Comparison of ENCODE assay signal across 8 cellular contexts in the genomic region with DNA sequence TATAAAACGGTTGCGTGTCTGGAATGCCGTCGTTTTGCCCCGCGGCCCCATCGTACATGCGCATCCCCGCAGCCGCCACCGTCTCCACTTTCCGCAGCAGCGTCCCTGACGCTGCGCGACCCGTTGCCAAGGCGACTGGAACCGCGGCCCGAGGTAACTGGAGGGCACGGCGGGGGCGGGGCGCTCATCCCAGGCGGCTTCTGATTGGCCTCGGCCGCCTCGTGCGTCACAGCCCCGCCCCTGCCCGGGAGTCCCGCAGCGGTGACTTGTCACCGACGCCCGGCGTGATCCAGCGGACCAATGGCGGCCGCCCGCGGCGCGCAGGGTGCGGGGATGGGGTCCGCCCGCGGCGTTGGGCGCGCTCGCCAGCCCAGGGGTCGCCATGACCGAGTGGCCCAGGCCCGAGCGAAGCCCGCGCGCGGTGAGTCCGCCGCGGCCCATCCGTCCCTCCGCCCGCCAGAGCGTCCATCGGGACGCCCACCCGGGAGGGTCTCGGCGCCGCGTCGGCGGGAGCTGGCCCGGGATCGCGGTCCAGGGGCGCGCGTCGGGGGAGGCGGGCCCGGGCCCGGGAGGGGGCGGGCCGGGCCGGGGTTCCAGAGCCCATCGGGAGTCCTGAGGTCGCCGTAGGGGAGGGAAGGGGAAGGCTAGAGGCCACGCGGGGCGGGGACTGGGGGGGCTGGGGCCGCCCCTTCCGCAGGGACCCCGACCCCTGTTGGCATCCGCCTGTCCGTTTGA. TPM values are rescaled to one million over a fixed set of nuclear protein-coding genes. Genes with fewer than 3 reads are reported as not detected.
DNase-seq lines count a peak whose midpoint lies in the region; ATAC-seq, FAIRE-seq and TF ChIP-seq lines count a peak whose summit lies in the region.

A gene with protein sequence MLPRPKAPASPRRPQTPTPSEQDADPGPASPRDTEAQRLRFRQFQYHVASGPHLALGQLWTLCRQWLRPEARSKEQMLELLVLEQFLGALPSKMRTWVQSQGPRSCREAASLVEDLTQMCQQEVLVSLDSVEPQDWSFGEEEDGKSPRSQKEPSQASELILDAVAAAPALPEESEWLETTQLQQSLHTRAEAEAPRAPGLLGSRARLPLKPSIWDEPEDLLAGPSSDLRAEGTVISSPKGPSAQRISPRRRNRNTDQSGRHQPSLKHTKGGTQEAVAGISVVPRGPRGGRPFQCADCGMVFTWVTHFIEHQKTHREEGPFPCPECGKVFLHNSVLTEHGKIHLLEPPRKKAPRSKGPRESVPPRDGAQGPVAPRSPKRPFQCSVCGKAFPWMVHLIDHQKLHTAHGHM (plus strand): TSS at position 285 of the 735 bp plus-strand sequence. CDS start 3,812 bp downstream, outside the sequence.

- peak in 1 of 2 donors; percentile 6 for TF ChIP-seq RAD21 in liver (IDR thresholded peaks at IDR 0.05)
- TF ChIP-seq RAD21 in HepG2 (CRISPR knock-in tag; IDR thresholded peaks at IDR 0.05) = no peak

- H3K27ac ChIP-seq in liver (ENCODE audit: low read depth in 1 of 2, low read length in 2 of 2) = no peak within 1 kb of the TSS
- no peak within 1 kb of the TSS for H3K27ac ChIP-seq in HepG2 (ENCODE audit: extremely low read length, insufficient read depth, low read length)
- no peak within 1 kb of the TSS for H3K27ac ChIP-seq in astrocyte (ENCODE audit: low read depth, low read length)
- no peak within 1 kb of the TSS for H3K27ac ChIP-seq in rectal smooth muscle tissue (ENCODE audit: low read depth, low read length)

- no peak for ATAC-seq in HepG2
- ATAC-seq in HG03442 (IDR thresholded peaks at IDR 0.05; ENCODE audit: unreplicated experiment) = no peak

- no peak for TF ChIP-seq EP300 in HepG2 (IDR thresholded peaks at IDR 0.05; ENCODE audit: low read depth in 2 of 2, low read length in 2 of 2)
- no peak for TF ChIP-seq EP300 in HepG2 (CRISPR knock-in tag; IDR thresholded peaks at IDR 0.05; ENCODE audit: borderline replicate concordance)

- H3K4me1 Mint-ChIP-seq in astrocyte (ENCODE audit: low read depth, unreplicated experiment) = no peaks in the 10 kb centered on the region

- H4K20me1 ChIP-seq in HepG2 (ENCODE audit: insufficient read depth, low read length) = no peaks in the 10 kb centered on the region
- H4K20me1 ChIP-seq in astrocyte (ENCODE audit: insufficient read depth, low read length) = no peaks in the 10 kb centered on the region

- H3K27me3 ChIP-seq in liver (ENCODE audit: control insufficient read depth in 4 of 4, insufficient read depth in 4 of 4, low read length in 3 of 4) (peaks cover 0 to 2% (median 0%) of the 10 kb centered on the region in 4 donors), HepG2 (ENCODE audit: control insufficient read depth in 1 of 2, insufficient read depth in 2 of 2, low read length in 2 of 2) (no peaks in the 10 kb centered on the region), astrocyte (ENCODE audit: insufficient read depth, low read length) (no peaks in the 10 kb centered on the region), rectal smooth muscle tissue (ENCODE audit: control insufficient read depth, insufficient read depth, low read length) (no peaks in the 10 kb centered on the region)

- peaks cover 23% of the 10 kb centered on the region for H3K9me3 Mint-ChIP-seq in astrocyte (ENCODE audit: unreplicated experiment)

- H3K79me2 ChIP-seq in HepG2 (ENCODE audit: insufficient read depth, low read length) (no peaks in the 10 kb centered on the region), astrocyte (ENCODE audit: insufficient read depth, low read length) (no peaks in the 10 kb centered on the region)

- no TSS peak for BruUV-seq in HepG2 (replicated peaks; lab: Mats Ljungman, UMichigan)

- POLR2A ChIA-PET in HepG2 (lab: Yijun Ruan, JAX) = no interaction called here

- CTCF ChIA-PET in HepG2 (lab: Yijun Ruan, JAX; ENCODE audit: low intra/inter-chr PET ratio, low total read pairs) = no interaction called here

- H3K4me1 ChIP-seq in liver (ENCODE audit: control insufficient read depth in 4 of 4, insufficient read depth in 4 of 4, low read length in 3 of 4) = no peaks in the 10 kb centered on the region
- peaks cover 7% of the 10 kb centered on the region; the same call in 1 of the 2 replicates for H3K4me1 ChIP-seq in HepG2 (ENCODE audit: insufficient read depth, low read length)
- no peaks in the 10 kb centered on the region for H3K4me1 ChIP-seq in astrocyte (ENCODE audit: insufficient read depth, low read length)
- H3K4me1 ChIP-seq in rectal smooth muscle tissue (ENCODE audit: control insufficient read depth, insufficient read depth, low read length) = no peaks in the 10 kb centered on the region

- intact Hi-C loops in HepG2 (cut with micrococcal nuclease; ENCODE audit: unreplicated experiment) = no loop called here

- H3K36me3 ChIP-seq in liver (ENCODE audit: control insufficient read depth in 4 of 4, insufficient read depth in 3 of 4, low read depth in 1 of 4, low read length in 3 of 4) (no peaks in the 10 kb centered on the region), HepG2 (replicated peaks in 1 of 2; ENCODE audit: control insufficient read depth in 1 of 2, insufficient read depth in 2 of 2, low read length in 2 of 2) (no peaks in the 10 kb centered on the region), astrocyte (ENCODE audit: insufficient read depth, low read length) (no peaks in the 10 kb centered on the region), rectal smooth muscle tissue (ENCODE audit: control insufficient read depth, insufficient read depth, low read length) (no peaks in the 10 kb centered on the region)

- H3K36me3 Mint-ChIP-seq in astrocyte (ENCODE audit: low read depth, unreplicated experiment) = no peaks in the 10 kb centered on the region

- no peak within 1 kb of the TSS for H3K4me2 ChIP-seq in HepG2 (ENCODE audit: low read depth, low read length)
- peak within 1 kb of the TSS; percentile 57 for H3K4me2 ChIP-seq in astrocyte (ENCODE audit: low read length)

- H3K27me3 Mint-ChIP-seq in astrocyte (ENCODE audit: low read depth, unreplicated experiment) = no peaks in the 10 kb centered on the region

- TF ChIP-seq POLR2A in HepG2 (IDR thresholded peaks at IDR 0.05; ENCODE audit: insufficient read depth in 1 of 2, low read depth in 2 of 2, low read length in 2 of 2) = no peak

- no peak for TF ChIP-seq CTCF in liver (IDR thresholded peaks at IDR 0.05; ENCODE audit: low read depth, low read length, missing input control)
- no peak for TF ChIP-seq CTCF in HepG2 (CRISPR knock-in tag; IDR thresholded peaks at IDR 0.05)
- no peak for TF ChIP-seq CTCF in astrocyte (IDR thresholded peaks at IDR 0.05; ENCODE audit: insufficient read depth, low read depth, low read length)

- H3K4me3 ChIP-seq in liver (ENCODE audit: low read depth in 1 of 3, low read length in 3 of 3) = peak within 1 kb of the TSS in 2 of 3 donors; percentile 26 to 52
- no peak within 1 kb of the TSS for H3K4me3 ChIP-seq in HepG2 (replicated peaks in 1 of 3; ENCODE audit: insufficient read depth in 1 of 3, low read depth in 2 of 3, low read length in 3 of 3)
- no peak within 1 kb of the TSS for H3K4me3 ChIP-seq in astrocyte (ENCODE audit: insufficient read depth, low read depth, low read length)
- peak within 1 kb of the TSS; percentile 44 for H3K4me3 ChIP-seq in rectal smooth muscle tissue (ENCODE audit: low read length)

- no peak within 1 kb of the TSS for H2AFZ ChIP-seq in HepG2 (ENCODE audit: low read length)
- peak within 1 kb of the TSS; percentile 66 for H2AFZ ChIP-seq in astrocyte (ENCODE audit: low read depth, low read length)

- DNase-seq in HepG2 (ENCODE audit: low spot score) (no peak), astrocyte (ENCODE audit: low read depth) (peak; percentile 61), hypothalamus (lab: John Stamatoyannopoulos, UW) (peak; percentile 35 to 98 (median 91)), NCI-H345 (lab: John Stamatoyannopoulos, UW) (no peak), RCC 7860 (ENCODE audit: low spot score) (no peak)

- WGBS in liver = 10% methylated on average over 101 of the region's 101 CpGs
- 81% methylated on average over 52 of the region's 101 CpGs for WGBS in HepG2 (ENCODE audit: low lambda C conversion rate)

- H3K9ac ChIP-seq in liver (ENCODE audit: low read depth in 1 of 2, low read length in 2 of 2) (no peak within 1 kb of the TSS), HepG2 (ENCODE audit: insufficient read depth, low read depth, low read length) (no peak within 1 kb of the TSS), astrocyte (ENCODE audit: low read length) (peak within 1 kb of the TSS; percentile 23), rectal smooth muscle tissue (ENCODE audit: low read length) (no peak within 1 kb of the TSS)

- H3K9me3 ChIP-seq in liver (ENCODE audit: control insufficient read depth in 4 of 4, low read length in 3 of 4) (peaks cover 25 to 43% (median 41%) of the 10 kb centered on the region in 4 donors), HepG2 (ENCODE audit: low read length) (peaks cover 24% of the 10 kb centered on the region), astrocyte (ENCODE audit: insufficient read depth, low read depth, low read length) (peaks cover 10% of the 10 kb centered on the region)

- FAIRE-seq in HepG2 (lab: Jason Lieb, UNC) (no peak), astrocyte (lab: Jason Lieb, UNC) (no peak), RCC 7860 (lab: Jason Lieb, UNC) (no peak)

- in situ Hi-C loops in HepG2 (cut with HindIII; ENCODE audit: extremely low pct_ligation_motif_present, low pct_unique_long_range_greater_than_20kb) = no loop called here

- no peak within 1 kb of the TSS for H3K4me3 Mint-ChIP-seq in astrocyte (ENCODE audit: unreplicated experiment)

- no peak within 1 kb of the TSS for H3K27ac Mint-ChIP-seq in astrocyte (ENCODE audit: unreplicated experiment)

RNA-seq across cellular contexts. Expression of the gene that starts here (rescaled TPM):
- not detected for total RNA-seq in liver
- polyA plus RNA-seq in liver = under 1 TPM in 1 of 2 donors, not detected in 1; 0.13 TPM
- not detected in 2 replicates for total RNA-seq in HepG2 (2016; rRNA removed; fragmentation: Illumina TruSeq; extraction: Trizol)
- not detected in 2 replicates for total RNA-seq in HepG2 (2016; cell fraction: cytosol; rRNA removed; fragmentation: Illumina TruSeq; extraction: Trizol; ENCODE audit: low read depth)
- not detected in 2 replicates for total RNA-seq in HepG2 (2016; cell fraction: insoluble cytoplasmic fraction; rRNA removed; fragmentation: Illumina TruSeq; extraction: Trizol)
- not detected in 2 replicates for total RNA-seq in HepG2 (2016; cell fraction: membrane; rRNA removed; fragmentation: Illumina TruSeq; extraction: Trizol)
- total RNA-seq in HepG2 (2016; cell fraction: nucleus; rRNA removed; fragmentation: Illumina TruSeq; extraction: Trizol) = not detected in 2 replicates
- polyA plus RNA-seq in HepG2 (2011; rRNA removed) = not detected in 2 replicates
- polyA plus RNA-seq in HepG2 (2011; cell fraction: cytosol; rRNA removed) = not detected in 2 replicates
- not detected in 2 replicates for polyA plus RNA-seq in HepG2 (2011; cell fraction: nucleus; rRNA removed)
- polyA plus RNA-seq in HepG2 (2012) = not detected in 2 replicates
- polyA plus RNA-seq in HepG2 (2016; cell fraction: cytosol; fragmentation: Illumina TruSeq; extraction: Trizol; ENCODE audit: low read depth) = not detected in 2 replicates
- not detected in 2 replicates for polyA plus RNA-seq in HepG2 (2016; cell fraction: insoluble cytoplasmic fraction; fragmentation: Illumina TruSeq; extraction: Trizol; ENCODE audit: low read depth)
- not detected in 2 replicates for polyA plus RNA-seq in HepG2 (2016; cell fraction: membrane; fragmentation: Illumina TruSeq; extraction: Trizol; ENCODE audit: low read depth)
- not detected in 2 replicates for polyA plus RNA-seq in HepG2 (2016; cell fraction: nucleus; fragmentation: Illumina TruSeq; extraction: Trizol; ENCODE audit: insufficient read depth, low read depth)
- polyA minus RNA-seq in HepG2 (2011; rRNA and poly(A)+ RNA removed; ENCODE audit: low replicate concordance) = not detected in 2 replicates
- polyA minus RNA-seq in HepG2 (2011; cell fraction: cytosol; rRNA and poly(A)+ RNA removed) = not detected in 2 replicates
- not detected in 2 replicates for polyA minus RNA-seq in HepG2 (2011; cell fraction: nucleus; rRNA and poly(A)+ RNA removed)
- total RNA-seq in astrocyte = not detected in 2 replicates

Comparison
In these comparisons a context has a peak if more than half of its experiments do, and no peak if none do; other contexts are left out.
1. H3K4me3 ChIP-seq: peak in liver (2 of 3) and rectal smooth muscle tissue (single experiment); none in HepG2 (0 of 3) and astrocyte (single experiment).
2. Peak in DNase-seq, H3K9ac ChIP-seq and H3K4me2 ChIP-seq in astrocyte; RNA of the gene not detected or under 1 TPM.
3. DNase-seq: peak in hypothalamus (51 of 51); none in HepG2 (single experiment), NCI-H345 (single experiment) and RCC 7860 (single experiment).